9 cellular contexts compared by ENCODE assay signal in genomic region chr12:48978291-48978740, GRCh38. TPM values are rescaled to one million over a fixed set of nuclear protein-coding genes. Genes with fewer than 3 reads are reported as not detected.
DNase-seq lines count a peak whose midpoint lies in the region; ATAC-seq, FAIRE-seq and TF ChIP-seq lines count a peak whose summit lies in the region.
"Had no signal": no experiment of that assay in that cellular context is flagged by ENCODE, and none has a peak within 500 bp of the region (broad histone marks: within the 10 kb centered on the region; RNA-seq: fewer than 3 reads in every experiment).

Gene WNT1 (plus strand): TSS chr12:48978322. CDS start chr12:48978651, 329 bp downstream.

- H3K9me1 ChIP-seq in keratinocyte (ENCODE audit: control insufficient read depth, extremely low read depth, insufficient read depth, low read length), result no peaks in the 10 kb centered on the region

- ATAC-seq in activated T-cell treated with anti-CD3 and anti-CD28 coated beads, Interleukin-2, amount 50 U/mL, for 4 hours, result peak; percentile 5

- no peak for DNase-seq in activated T-cell treated with anti-CD3 and anti-CD28 coated beads, Interleukin-2, amount 50 U/mL, for 4 hours
- DNase-seq in activated T-cell treated with anti-CD3 and anti-CD28 coated beads for 4 hours (no peak), keratinocyte (ENCODE audit: low read depth, low spot score) (no peak), tibial artery (no peak), Kasumi-1 (lab: John Stamatoyannopoulos, UW) (no peak), kidney tubule cell (ENCODE audit: low spot score) (no peak), AML-193 (lab: John Stamatoyannopoulos, UW) (no peak)

- peaks cover 48% of the 10 kb centered on the region for H3K4me1 Mint-ChIP-seq in activated T-cell treated with anti-CD3 and anti-CD28 coated beads, Interleukin-2, amount 50 U/mL, for 4 hours (ENCODE audit: low read depth)

- dilution Hi-C loops in keratinocyte (cut with MboI; ENCODE audit: extremely low pct_ligation_motif_present, low sequenced_read_pairs), result no loop called here

- H3K9me3 ChIP-seq in keratinocyte (ENCODE audit: control insufficient read depth, low read depth, low read length), result no peaks in the 10 kb centered on the region
- no peaks in the 10 kb centered on the region for H3K9me3 ChIP-seq in tibial artery

- intact Hi-C loops in tibial artery (cut with DNase I; ENCODE audit: low total_unique reads), result no loop called here

- H4K20me1 ChIP-seq in keratinocyte (ENCODE audit: control insufficient read depth, extremely low read depth, insufficient read depth, low read length), result no peaks in the 10 kb centered on the region

- H2AFZ ChIP-seq in keratinocyte (ENCODE audit: control insufficient read depth, low read length), result no peak within 1 kb of the TSS

- no peak within 1 kb of the TSS for H3K27ac ChIP-seq in VCaP
- H3K27ac ChIP-seq in keratinocyte (ENCODE audit: control insufficient read depth, insufficient read depth, low read length), result no peak within 1 kb of the TSS
- no peak within 1 kb of the TSS for H3K27ac ChIP-seq in tibial artery

- H3K9me3 Mint-ChIP-seq in activated T-cell treated with anti-CD3 and anti-CD28 coated beads, Interleukin-2, amount 50 U/mL, for 4 hours, result no peaks in the 10 kb centered on the region

- TF ChIP-seq CTCF in VCaP (conservative IDR thresholded peaks at IDR 0.05), result peak; percentile 56
- no peak for TF ChIP-seq CTCF in keratinocyte (optimal IDR thresholded peaks at IDR 0.05 in 1 of 3, IDR thresholded peaks at IDR 0.05 in 1 of 3, conservative IDR thresholded peaks at IDR 0.05 in 1 of 3; ENCODE audit: extremely low read depth in 1 of 3, insufficient read depth in 2 of 3, low read length in 3 of 3)
- no peak for TF ChIP-seq CTCF in tibial artery (IDR thresholded peaks at IDR 0.05)

- H3K9ac ChIP-seq in keratinocyte (ENCODE audit: control insufficient read depth, extremely low read depth, insufficient read depth, low read length), result no peak within 1 kb of the TSS

- no peaks in the 10 kb centered on the region for H3K36me3 Mint-ChIP-seq in activated T-cell treated with anti-CD3 and anti-CD28 coated beads, Interleukin-2, amount 50 U/mL, for 4 hours (ENCODE audit: insufficient read depth)

- H3K4me3 Mint-ChIP-seq in activated T-cell treated with anti-CD3 and anti-CD28 coated beads, Interleukin-2, amount 50 U/mL, for 4 hours, result peak within 1 kb of the TSS; percentile 76

- no peak for FAIRE-seq in keratinocyte (lab: Jason Lieb, UNC)

- H3K27me3 Mint-ChIP-seq in activated T-cell treated with anti-CD3 and anti-CD28 coated beads, Interleukin-2, amount 50 U/mL, for 4 hours (ENCODE audit: low read depth), result peaks cover 44% of the 10 kb centered on the region

- H3K79me2 ChIP-seq in keratinocyte (ENCODE audit: control insufficient read depth, insufficient read depth, low read length), result no peaks in the 10 kb centered on the region

- H3K4me1 ChIP-seq in keratinocyte (ENCODE audit: control insufficient read depth, extremely low read depth, insufficient read depth, low read length), result peaks cover 18% of the 10 kb centered on the region
- H3K4me1 ChIP-seq in tibial artery, result peaks cover 11 to 52% (median 44%) of the 10 kb centered on the region in 4 donors

- H3K4me3 ChIP-seq in keratinocyte (ENCODE audit: control insufficient read depth in 2 of 3, extremely low read depth in 1 of 3, insufficient read depth in 2 of 3, low read depth in 1 of 3, low read length in 3 of 3), result no peak within 1 kb of the TSS
- peak within 1 kb of the TSS; percentile 23 to 35 for H3K4me3 ChIP-seq in tibial artery

- H3K4me2 ChIP-seq in keratinocyte (ENCODE audit: control insufficient read depth, extremely low read depth, insufficient read depth, low read depth, low read length), result peak within 1 kb of the TSS; percentile 78

- H3K36me3 ChIP-seq in keratinocyte (ENCODE audit: control insufficient read depth in 2 of 2, extremely low read depth in 1 of 2, insufficient read depth in 2 of 2, low read length in 2 of 2) (no peaks in the 10 kb centered on the region), tibial artery (no peaks in the 10 kb centered on the region)

- H3K27me3 ChIP-seq in keratinocyte (ENCODE audit: control insufficient read depth, extremely low read depth, insufficient read depth, low read length) (peaks cover 77% of the 10 kb centered on the region), tibial artery (peaks cover 13 to 97% of the 10 kb centered on the region in 2 donors)

RNA-seq across cellular contexts. Expression of gene WNT1, which starts in this region (rescaled TPM):
- total RNA-seq in activated T-cell treated with anti-CD3 and anti-CD28 coated beads, Interleukin-2, amount 50 U/mL, for 4 hours, result not detected
- not detected in 3 replicates for polyA plus RNA-seq in keratinocyte
- not detected for polyA plus RNA-seq in keratinocyte (2011; ENCODE audit: low read depth)
- not detected in 2 replicates for polyA plus RNA-seq in keratinocyte (2011; cell fraction: cytosol; rRNA removed)
- polyA plus RNA-seq in keratinocyte (2011; cell fraction: nucleus; rRNA removed), result not detected in 2 replicates
- polyA plus RNA-seq in keratinocyte (2012; ENCODE audit: low replicate concordance), result not detected in 2 replicates
- not detected in 3 replicates for polyA minus RNA-seq in keratinocyte
- not detected for polyA minus RNA-seq in keratinocyte (2011; cell fraction: cytosol; rRNA and poly(A)+ RNA removed)
- polyA minus RNA-seq in keratinocyte (2011; cell fraction: nucleus; rRNA and poly(A)+ RNA removed), result not detected in 2 replicates
- total RNA-seq: subcutaneous adipose tissue had no signal

Comparison
In these comparisons a context has a peak if more than half of its experiments do, and no peak if none do; other contexts are left out.
1. Peak in ATAC-seq in activated T-cell treated with anti-CD3 and anti-CD28 coated beads, Interleukin-2, amount 50 U/mL, for 4 hours; RNA of the gene not detected or under 1 TPM.
2. H3K4me3 ChIP-seq: peak in tibial artery (2 of 2); none in keratinocyte (0 of 3).